13 cellular contexts compared by ENCODE assay signal in the genomic region with DNA sequence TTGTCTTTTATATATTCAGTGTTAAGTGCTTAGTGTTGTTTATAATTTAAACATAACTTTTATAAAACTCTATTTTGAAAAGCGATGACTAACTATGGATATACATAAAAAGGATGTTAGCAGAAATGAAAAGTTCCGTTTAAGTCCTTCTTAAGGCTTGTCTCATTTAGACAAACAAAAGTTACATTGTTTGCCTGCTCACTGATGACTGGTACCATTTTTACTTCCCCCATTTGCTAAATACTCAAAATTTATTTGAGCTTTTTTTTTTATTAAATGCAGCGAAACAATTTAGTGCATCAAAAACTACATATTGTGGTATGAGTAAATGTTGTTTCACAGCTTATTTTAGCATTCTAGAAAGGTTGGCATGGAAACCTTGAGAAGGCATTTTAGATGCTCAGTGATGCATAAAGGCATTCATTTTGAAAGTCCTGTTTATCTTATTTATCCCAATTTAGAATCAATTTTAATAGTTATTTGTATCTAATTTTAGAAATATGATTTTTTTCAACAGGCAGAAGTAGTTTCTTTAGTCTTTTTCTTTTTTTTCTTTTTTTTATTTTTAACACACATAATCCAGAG.
DNase-seq lines count a peak whose midpoint lies in the region; ATAC-seq and TF ChIP-seq lines count a peak whose summit lies in the region.
"Had no signal": no experiment of that assay in that cellular context is flagged by ENCODE, and none has a peak within 500 bp of the region (broad histone marks: within the 10 kb centered on the region; RNA-seq: fewer than 3 reads in every experiment).

No MANE protein-coding gene starts in this region.

- ATAC-seq in GM19351 (IDR thresholded peaks at IDR 0.05; ENCODE audit: unreplicated experiment) (peak; percentile 56), HG03064 (IDR thresholded peaks at IDR 0.05; ENCODE audit: low read depth, unreplicated experiment) (peak; percentile 57)
- ATAC-seq: right cardiac atrium had no signal

- H4K20me1 ChIP-seq in BLaER1 treated with 17β-estradiol and CSF1 and Interleukin-3, amounts not matched to agents 10 nM and 100 nM = no peaks in the 10 kb centered on the region

- H3K27ac Mint-ChIP-seq in activated naive CD4-positive, alpha-beta T cell treated with anti-CD3 and anti-CD28 coated beads, Interleukin-2, amount 10 ng/mL, durations not matched to agents 7 days and 5 days = no peak overlapping the region
- H3K27ac Mint-ChIP-seq: dendritic cell treated with granulocyte-macrophage colony-stimulating factor and Interleukin-4, amounts not matched to agents 40 ng/mL and 50 ng/mL, for 4 days had no signal

- H3K27me3 ChIP-seq in BLaER1 treated with 17β-estradiol and CSF1 and Interleukin-3, amounts not matched to agents 10 nM and 100 nM = no peaks in the 10 kb centered on the region
- H3K27me3 ChIP-seq: MG63 had no signal

- in situ Hi-C loops in astrocyte of the cerebellum (cut with HindIII; ENCODE audit: low sequenced_read_pairs) = no loop called here

- peaks cover 22% of the 10 kb centered on the region for H3K4me1 Mint-ChIP-seq in activated naive CD4-positive, alpha-beta T cell treated with anti-CD3 and anti-CD28 coated beads, Interleukin-2, amount 10 ng/mL, durations not matched to agents 7 days and 5 days

- H3K27ac ChIP-seq in BLaER1 treated with 17β-estradiol and CSF1 and Interleukin-3, amounts not matched to agents 10 nM and 100 nM = peak overlapping the region in 7 of 11 experiments; percentile 1 to 85 (median 80); a peak in 10 of 22 replicates
- H3K27ac ChIP-seq: C4-2B had no signal

- H3K4me2 ChIP-seq in BLaER1 treated with 17β-estradiol and CSF1 and Interleukin-3, amounts not matched to agents 10 nM and 100 nM = peak overlapping the region; percentile 29 to 95 (median 78); a peak in 20 of 22 replicates

- H3K9me3 Mint-ChIP-seq in activated naive CD4-positive, alpha-beta T cell treated with anti-CD3 and anti-CD28 coated beads, Interleukin-2, amount 10 ng/mL, durations not matched to agents 7 days and 5 days = no peaks in the 10 kb centered on the region
- H3K9me3 Mint-ChIP-seq: dendritic cell treated with granulocyte-macrophage colony-stimulating factor and Interleukin-4, amounts not matched to agents 40 ng/mL and 50 ng/mL, for 4 days had no signal

- no peak for TF ChIP-seq CTCF in astrocyte of the cerebellum (IDR thresholded peaks at IDR 0.05; ENCODE audit: low read depth, low read length, missing control alignments)

- CTCF ChIA-PET in activated naive CD4-positive, alpha-beta T cell treated with anti-CD3 and anti-CD28 coated beads, Interleukin-2, amount 10 ng/mL, durations not matched to agents 7 days and 5 days (lab: Charles Lee) = no interaction called here

- no peaks in the 10 kb centered on the region for H3K9me3 ChIP-seq in BLaER1 treated with 17β-estradiol and CSF1 and Interleukin-3, amounts not matched to agents 10 nM and 100 nM (replicated peaks in 1 of 11)
- H3K9me3 ChIP-seq: MG63 had no signal

- peaks cover 37 to 57% (median 51%) of the 10 kb centered on the region in 10 experiments for H3K4me1 ChIP-seq in BLaER1 treated with 17β-estradiol and CSF1 and Interleukin-3, amounts not matched to agents 10 nM and 100 nM

- H3K4me3 ChIP-seq in BLaER1 treated with 17β-estradiol and CSF1 and Interleukin-3, amounts not matched to agents 10 nM and 100 nM = no peak overlapping the region
- no peak overlapping the region for H3K4me3 ChIP-seq in astrocyte of the cerebellum (ENCODE audit: low read depth, low read length)
- H3K4me3 ChIP-seq: MG63 had no signal

- H3K4me3 Mint-ChIP-seq in activated naive CD4-positive, alpha-beta T cell treated with anti-CD3 and anti-CD28 coated beads, Interleukin-2, amount 10 ng/mL, durations not matched to agents 7 days and 5 days = no peak overlapping the region
- H3K4me3 Mint-ChIP-seq: dendritic cell treated with granulocyte-macrophage colony-stimulating factor and Interleukin-4, amounts not matched to agents 40 ng/mL and 50 ng/mL, for 4 days had no signal

- DNase-seq in astrocyte of the cerebellum (ENCODE audit: low read depth) (peak; percentile 34), KG1 (lab: John Stamatoyannopoulos, UW) (no peak), NCI-H1436 treated with DMSO at 0.1 percent for 48 hours (lab: John Stamatoyannopoulos, UW) (no peak), NCI-H2196 (lab: John Stamatoyannopoulos, UW; ENCODE audit: unreplicated experiment) (no peak)
- no peak for DNase-seq in activated naive CD4-positive, alpha-beta T cell treated with anti-CD3 and anti-CD28 coated beads, Interleukin-2, amount 10 ng/mL, durations not matched to agents 7 days and 5 days
- DNase-seq: MG63, right cardiac atrium, SHP77 treated with DMSO at 0.1 percent for 48 hours had no signal

- H3K36me3 Mint-ChIP-seq in activated naive CD4-positive, alpha-beta T cell treated with anti-CD3 and anti-CD28 coated beads, Interleukin-2, amount 10 ng/mL, durations not matched to agents 7 days and 5 days = no peaks in the 10 kb centered on the region

- no peak overlapping the region for H3K9ac ChIP-seq in BLaER1 treated with 17β-estradiol and CSF1 and Interleukin-3, amounts not matched to agents 10 nM and 100 nM

- no peaks in the 10 kb centered on the region for H3K27me3 Mint-ChIP-seq in activated naive CD4-positive, alpha-beta T cell treated with anti-CD3 and anti-CD28 coated beads, Interleukin-2, amount 10 ng/mL, durations not matched to agents 7 days and 5 days

- no peaks in the 10 kb centered on the region for H3K36me3 ChIP-seq in BLaER1 treated with 17β-estradiol and CSF1 and Interleukin-3, amounts not matched to agents 10 nM and 100 nM
- H3K36me3 ChIP-seq: MG63 had no signal
